Comparison of ENCODE assay signal across 18 cellular contexts in genomic region chr2:183244300-183244849, GRCh38.
DNase-seq lines count a peak whose midpoint lies in the region; ATAC-seq, FAIRE-seq and TF ChIP-seq lines count a peak whose summit lies in the region.
"Had no signal": no experiment of that assay in that cellular context is flagged by ENCODE, and none has a peak within 500 bp of the region (broad histone marks: within the 10 kb centered on the region; RNA-seq: fewer than 3 reads in every experiment).

No MANE protein-coding gene starts in this region.

- H3K4me3 ChIP-seq in stomach, result no peak overlapping the region
- H3K4me3 ChIP-seq: PC-9 had no signal

- H3K27me3 ChIP-seq in stomach, result no peaks in the 10 kb centered on the region

- intact Hi-C loops in stomach (cut with DNase I; ENCODE audit: low total_unique reads), result no loop called here

- H3K27ac ChIP-seq in stomach, result no peak overlapping the region
- H3K27ac ChIP-seq: PC-9 had no signal

- no peaks in the 10 kb centered on the region for H3K36me3 ChIP-seq in stomach

- TF ChIP-seq EP300 in stomach (IDR thresholded peaks at IDR 0.05), result no peak

- WGBS in stomach, 5 donors, result 78 to 92% (median 87%) methylated on average over 2 of the region's 2 CpGs

- no peaks in the 10 kb centered on the region for H3K9me3 ChIP-seq in stomach

- no peak for TF ChIP-seq POLR2A in stomach (IDR thresholded peaks at IDR 0.05)

- FAIRE-seq in frontal cortex (lab: Jason Lieb, UNC), result no peak
- FAIRE-seq: endometrium had no signal

- no peak for ATAC-seq in GM21717 (IDR thresholded peaks at IDR 0.05; ENCODE audit: unreplicated experiment)
- ATAC-seq: HCT116 had no signal

- DNase-seq in DMS 273 treated with DMSO at 0.1 percent for 48 hours (lab: John Stamatoyannopoulos, UW) (peak; percentile 85), NCI-H1694 (lab: John Stamatoyannopoulos, UW) (peak; percentile 53), NCI-H82 (lab: John Stamatoyannopoulos, UW) (peak; percentile 74), islet precursor cell (peak; percentile 62), stomach (no peak), frontal cortex (ENCODE audit: low spot score in 2 of 2) (no peak), germinal center (ENCODE audit: low spot score) (no peak)
- DNase-seq: activated B cell treated with CpG ODN at 0.5 μM for 24 hours, Calu3, foreskin melanocyte, KG1, NCI-H187, PC-9, posterior cingulate gyrus, SW 1271 had no signal

- TF ChIP-seq CTCF in stomach (IDR thresholded peaks at IDR 0.05), result no peak

- H3K4me1 ChIP-seq in stomach, result no peaks in the 10 kb centered on the region

Comparison
In these comparisons a context has a peak if more than half of its experiments do, and no peak if none do; other contexts are left out.
1. DNase-seq: peak in DMS 273 treated with DMSO at 0.1 percent for 48 hours (single experiment), NCI-H1694 (single experiment), NCI-H82 (single experiment) and islet precursor cell (single experiment); none in stomach (single experiment), frontal cortex (0 of 2) and germinal center (single experiment).